Comparison of ENCODE assay signal across 13 cellular contexts in genomic region chr9:72858089-72858912, GRCh38.
DNase-seq lines count a peak whose midpoint lies in the region; ATAC-seq and TF ChIP-seq lines count a peak whose summit lies in the region.
"Had no signal": no experiment of that assay in that cellular context is flagged by ENCODE, and none has a peak within 500 bp of the region (broad histone marks: within the 10 kb centered on the region; RNA-seq: fewer than 3 reads in every experiment).

No MANE protein-coding gene starts in this region.

- BruUV-seq in Caco-2 (replicated peaks; lab: Mats Ljungman, UMichigan): no TSS peak

- POLR2A ChIA-PET in Caco-2 (lab: Charles Lee): no interaction called here
- POLR2A ChIA-PET in activated CD8-positive, alpha-beta T cell treated with anti-CD3 and anti-CD28 coated beads, Interleukin-2, amount 10 ng/mL, durations not matched to agents 7 days and 5 days (lab: Charles Lee): no interaction called here

- H3K4me1 Mint-ChIP-seq in Caco-2 (ENCODE audit: low read depth, unreplicated experiment) (no peaks in the 10 kb centered on the region), T-helper 17 cell (peaks cover 4% of the 10 kb centered on the region)
- no peaks in the 10 kb centered on the region for H3K4me1 Mint-ChIP-seq in activated CD8-positive, alpha-beta T cell treated with anti-CD3 and anti-CD28 coated beads, Interleukin-2, amount 10 ng/mL, durations not matched to agents 7 days and 5 days (ENCODE audit: low read depth)

- ATAC-seq in T-helper 17 cell: no peak
- ATAC-seq in activated CD8-positive, alpha-beta T cell treated with anti-CD3 and anti-CD28 coated beads, Interleukin-2, amount 10 ng/mL, durations not matched to agents 7 days and 5 days: no peak

- H3K36me3 Mint-ChIP-seq in Caco-2 (ENCODE audit: insufficient read depth, unreplicated experiment) (no peaks in the 10 kb centered on the region), T-helper 17 cell (ENCODE audit: low read depth) (no peaks in the 10 kb centered on the region)
- H3K36me3 Mint-ChIP-seq in activated CD8-positive, alpha-beta T cell treated with anti-CD3 and anti-CD28 coated beads, Interleukin-2, amount 10 ng/mL, durations not matched to agents 7 days and 5 days (ENCODE audit: low read depth): no peaks in the 10 kb centered on the region

- H4K20me1 ChIP-seq in osteoblast (ENCODE audit: insufficient read depth, low read length): no peaks in the 10 kb centered on the region
- H4K20me1 ChIP-seq: BLaER1 treated with 17β-estradiol and CSF1 and Interleukin-3, amounts not matched to agents 10 nM and 100 nM had no signal

- no peak for TF ChIP-seq POLR2A in Peyer's patch (IDR thresholded peaks at IDR 0.05)

- TF ChIP-seq CTCF in Caco-2 (IDR thresholded peaks at IDR 0.05; ENCODE audit: insufficient read depth in 1 of 2, low read depth in 1 of 2, low read length in 1 of 2, severe bottlenecking in 1 of 2, unreplicated experiment in 1 of 2): no peak
- TF ChIP-seq CTCF in Peyer's patch (IDR thresholded peaks at IDR 0.05): no peak
- TF ChIP-seq CTCF in fibroblast of villous mesenchyme (IDR thresholded peaks at IDR 0.05; ENCODE audit: insufficient read depth, low read depth, low read length): no peak
- TF ChIP-seq CTCF in osteoblast (IDR thresholded peaks at IDR 0.05; ENCODE audit: extremely low read depth, low read depth, low read length): no peak

- H3K27ac Mint-ChIP-seq in Caco-2 (ENCODE audit: unreplicated experiment) (no peak overlapping the region), T-helper 17 cell (no peak overlapping the region)
- H3K27ac Mint-ChIP-seq in activated CD8-positive, alpha-beta T cell treated with anti-CD3 and anti-CD28 coated beads, Interleukin-2, amount 10 ng/mL, durations not matched to agents 7 days and 5 days: no peak overlapping the region

- H3K4me1 ChIP-seq in Caco-2: no peaks in the 10 kb centered on the region
- peaks cover 0 to 11% (median 3%) of the 10 kb centered on the region in 4 donors for H3K4me1 ChIP-seq in Peyer's patch
- no peaks in the 10 kb centered on the region for H3K4me1 ChIP-seq in osteoblast (ENCODE audit: insufficient read depth, low read length)

- H3K9me3 ChIP-seq in Caco-2: no peaks in the 10 kb centered on the region
- no peaks in the 10 kb centered on the region for H3K9me3 ChIP-seq in Peyer's patch
- H3K9me3 ChIP-seq in osteoblast (ENCODE audit: low read depth, low read length): no peaks in the 10 kb centered on the region
- no peaks in the 10 kb centered on the region for H3K9me3 ChIP-seq in T-helper 17 cell (ENCODE audit: control insufficient read depth, low read length, poor library complexity, severe bottlenecking)
- H3K9me3 ChIP-seq: BLaER1 treated with 17β-estradiol and CSF1 and Interleukin-3, amounts not matched to agents 10 nM and 100 nM; spleen had no signal

- H2AFZ ChIP-seq in osteoblast (ENCODE audit: low read length): peak overlapping the region; percentile 13

- H3K27ac ChIP-seq in Peyer's patch (peak overlapping the region in 3 of 4 donors; percentile 11 to 66 (median 20)), osteoblast (ENCODE audit: low read depth, low read length) (no peak overlapping the region)

- no peaks in the 10 kb centered on the region for H3K27me3 ChIP-seq in Caco-2 (replicated peaks; ENCODE audit: control insufficient read depth, insufficient read depth, low read length)
- H3K27me3 ChIP-seq in Peyer's patch: no peaks in the 10 kb centered on the region
- no peaks in the 10 kb centered on the region for H3K27me3 ChIP-seq in osteoblast (ENCODE audit: insufficient read depth, low read length)
- H3K27me3 ChIP-seq: BLaER1 treated with 17β-estradiol and CSF1 and Interleukin-3, amounts not matched to agents 10 nM and 100 nM; spleen had no signal

- CTCF ChIA-PET in Caco-2 (lab: Charles Lee): interaction anchor here (1.9 kb wide), 1 partner anchor 224 kb away, joined by 7 read pairs; no protein-coding TSS in a partner anchor
- CTCF ChIA-PET in activated CD8-positive, alpha-beta T cell treated with anti-CD3 and anti-CD28 coated beads, Interleukin-2, amount 10 ng/mL, durations not matched to agents 7 days and 5 days (lab: Charles Lee): interaction anchor here (1.0 to 3.6 kb wide), 4 partner anchors 164 to 587 kb away, joined by 3 to 15 read pairs (median 4); no protein-coding TSS in a partner anchor

- no peaks in the 10 kb centered on the region for H3K79me2 ChIP-seq in osteoblast (ENCODE audit: insufficient read depth, low read length)

- intact Hi-C loops in Caco-2 (cut with micrococcal nuclease; ENCODE audit: unreplicated experiment): loop anchor here (5.0 kb wide), 2 partner anchors 104 to 324 kb away; no protein-coding TSS in a partner anchor

- H3K36me3 ChIP-seq in Caco-2 (ENCODE audit: control insufficient read depth, insufficient read depth, low read length) (no peaks in the 10 kb centered on the region), Peyer's patch (no peaks in the 10 kb centered on the region), osteoblast (ENCODE audit: insufficient read depth, low read length) (no peaks in the 10 kb centered on the region)
- H3K36me3 ChIP-seq: BLaER1 treated with 17β-estradiol and CSF1 and Interleukin-3, amounts not matched to agents 10 nM and 100 nM; spleen had no signal

- DNase-seq in Caco-2 (peak; percentile 35 to 74), Peyer's patch (peak in 2 of 3 donors; percentile 73 to 85), fibroblast of villous mesenchyme (ENCODE audit: low read depth) (peak; percentile 63), osteoblast (ENCODE audit: insufficient read length, low spot score, missing footprints) (no peak), D341Med (ENCODE audit: low spot score) (no peak), T-helper 17 cell (no peak)
- no peak for DNase-seq in activated CD8-positive, alpha-beta T cell treated with anti-CD3 and anti-CD28 coated beads, Interleukin-2, amount 10 ng/mL, durations not matched to agents 7 days and 5 days
- DNase-seq in activated CD4-positive, alpha-beta T cell treated with anti-CD3 and anti-CD28 coated beads, Interleukin-2, amount 50 U/mL, for 1 hour: no peak
- DNase-seq: activated CD8-positive, alpha-beta memory T cell treated with anti-CD3 and anti-CD28 coated beads, Interleukin-2, amount 50 U/mL, for 48 hours; GOT3; spleen; stimulated activated naive CD4-positive, alpha-beta T cell treated with Interleukin-2 at 50 U/mL for 16 hours had no signal

- no peaks in the 10 kb centered on the region for H3K9me3 Mint-ChIP-seq in Caco-2 (ENCODE audit: unreplicated experiment)
- H3K9me3 Mint-ChIP-seq in activated CD8-positive, alpha-beta T cell treated with anti-CD3 and anti-CD28 coated beads, Interleukin-2, amount 10 ng/mL, durations not matched to agents 7 days and 5 days (ENCODE audit: insufficient read depth): no peaks in the 10 kb centered on the region

- no peak overlapping the region for H3K4me2 ChIP-seq in osteoblast (ENCODE audit: insufficient read depth, low read length)
- H3K4me2 ChIP-seq: BLaER1 treated with 17β-estradiol and CSF1 and Interleukin-3, amounts not matched to agents 10 nM and 100 nM had no signal

- H3K27me3 Mint-ChIP-seq in Caco-2 (ENCODE audit: insufficient read depth, unreplicated experiment) (no peaks in the 10 kb centered on the region), T-helper 17 cell (peaks cover 9% of the 10 kb centered on the region)
- H3K27me3 Mint-ChIP-seq in activated CD8-positive, alpha-beta T cell treated with anti-CD3 and anti-CD28 coated beads, Interleukin-2, amount 10 ng/mL, durations not matched to agents 7 days and 5 days (ENCODE audit: low read depth): no peaks in the 10 kb centered on the region

- H3K4me3 Mint-ChIP-seq in Caco-2 (ENCODE audit: unreplicated experiment) (no peak overlapping the region), T-helper 17 cell (no peak overlapping the region)
- no peak overlapping the region for H3K4me3 Mint-ChIP-seq in activated CD8-positive, alpha-beta T cell treated with anti-CD3 and anti-CD28 coated beads, Interleukin-2, amount 10 ng/mL, durations not matched to agents 7 days and 5 days

- no peak overlapping the region for H3K4me3 ChIP-seq in Caco-2 (ENCODE audit: low read depth, low read length)
- H3K4me3 ChIP-seq in Peyer's patch: no peak overlapping the region
- no peak overlapping the region for H3K4me3 ChIP-seq in fibroblast of villous mesenchyme (ENCODE audit: low read depth, low read length)
- no peak overlapping the region for H3K4me3 ChIP-seq in osteoblast (ENCODE audit: insufficient read depth, low read length)
- H3K4me3 ChIP-seq: BLaER1 treated with 17β-estradiol and CSF1 and Interleukin-3, amounts not matched to agents 10 nM and 100 nM; spleen had no signal

Comparison
In these comparisons a context has a peak if more than half of its experiments do, and no peak if none do; other contexts are left out.
1. DNase-seq: peak in Caco-2 (2 of 2), Peyer's patch (2 of 3) and fibroblast of villous mesenchyme (single experiment); none in osteoblast (single experiment), D341Med (single experiment), T-helper 17 cell (0 of 3), activated CD8-positive, alpha-beta T cell treated with anti-CD3 and anti-CD28 coated beads, Interleukin-2, amount 10 ng/mL, durations not matched to agents 7 days and 5 days (single experiment) and activated CD4-positive, alpha-beta T cell treated with anti-CD3 and anti-CD28 coated beads, Interleukin-2, amount 50 U/mL, for 1 hour (single experiment).